Comparison of ENCODE assay signal across 9 cellular contexts in genomic region chr17:39208893-39209292, GRCh38. TPM values are rescaled to one million over a fixed set of nuclear protein-coding genes. Genes with fewer than 3 reads are reported as not detected.
DNase-seq lines count a peak whose midpoint lies in the region; ATAC-seq, FAIRE-seq and TF ChIP-seq lines count a peak whose summit lies in the region.
"Had no signal": no experiment of that assay in that cellular context is flagged by ENCODE, and none has a peak within 500 bp of the region (broad histone marks: within the 10 kb centered on the region; RNA-seq: fewer than 3 reads in every experiment).

No MANE protein-coding gene starts in this region.

- POLR2A ChIA-PET in activated CD4-positive, alpha-beta memory T cell treated with anti-CD3 and anti-CD28 coated beads for 36 hours (lab: Charles Lee), result interaction anchor here (0.8 to 2.3 kb wide), 3 partner anchors 9 to 41 kb away, joined by 3 to 8 read pairs (median 6); partner anchors contain the start of gene RPL19
- POLR2A ChIA-PET in activated CD4-positive, alpha-beta memory T cell treated with anti-CD3 and anti-CD28 coated beads, Interleukin-2, amount 10 ng/mL, durations not matched to agents 7 days and 5 days (lab: Charles Lee), result interaction anchor here (0.6 to 2.5 kb wide), 3 partner anchors 9 to 19 kb away, joined by 3 to 10 read pairs (median 4); partner anchors contain the start of gene RPL19

- no peaks in the 10 kb centered on the region for H3K27me3 Mint-ChIP-seq in activated CD4-positive, alpha-beta memory T cell treated with anti-CD3 and anti-CD28 coated beads for 36 hours
- H3K27me3 Mint-ChIP-seq in activated CD4-positive, alpha-beta memory T cell treated with anti-CD3 and anti-CD28 coated beads, Interleukin-2, amount 10 ng/mL, durations not matched to agents 7 days and 5 days, result peaks cover 17% of the 10 kb centered on the region
- H3K27me3 Mint-ChIP-seq in activated T-helper 1 cell treated with anti-CD3 and anti-CD28 coated beads, Interleukin-12 subunit alpha, Interleukin-12 subunit beta, Interleukin-2, Interleukin-4 antibody, amounts not matched to agents 30 ng/mL and 10 ng/mL and 1 ng/mL, durations not matched to agents 14 hours and 24 hours and 36 hours (ENCODE audit: insufficient read depth), result peaks cover 12% of the 10 kb centered on the region
- no peaks in the 10 kb centered on the region for H3K27me3 Mint-ChIP-seq in osteocyte (ENCODE audit: unreplicated experiment)

- no peak overlapping the region for H3K9ac ChIP-seq in kidney (ENCODE audit: low read length in 2 of 2)

- no peak for ATAC-seq in HG02840 (IDR thresholded peaks at IDR 0.05; ENCODE audit: low FRiP score, unreplicated experiment)

- no peak overlapping the region for H3K27ac Mint-ChIP-seq in activated CD4-positive, alpha-beta memory T cell treated with anti-CD3 and anti-CD28 coated beads for 36 hours
- no peak overlapping the region for H3K27ac Mint-ChIP-seq in activated CD4-positive, alpha-beta memory T cell treated with anti-CD3 and anti-CD28 coated beads, Interleukin-2, amount 10 ng/mL, durations not matched to agents 7 days and 5 days
- no peak overlapping the region for H3K27ac Mint-ChIP-seq in activated T-helper 1 cell treated with anti-CD3 and anti-CD28 coated beads, Interleukin-12 subunit alpha, Interleukin-12 subunit beta, Interleukin-2, Interleukin-4 antibody, amounts not matched to agents 30 ng/mL and 10 ng/mL and 1 ng/mL, durations not matched to agents 14 hours and 24 hours and 36 hours
- no peak overlapping the region for H3K27ac Mint-ChIP-seq in osteocyte (ENCODE audit: unreplicated experiment)

- CTCF ChIA-PET in activated CD4-positive, alpha-beta memory T cell treated with anti-CD3 and anti-CD28 coated beads for 36 hours (lab: Charles Lee), result interaction anchor here (0.8 to 14.9 kb wide), 4 partner anchors 31 to 44 kb away, joined by 3 to 580 read pairs (median 4); no protein-coding TSS in a partner anchor
- CTCF ChIA-PET in activated CD4-positive, alpha-beta memory T cell treated with anti-CD3 and anti-CD28 coated beads, Interleukin-2, amount 10 ng/mL, durations not matched to agents 7 days and 5 days (lab: Charles Lee), result interaction anchor here (1.0 to 7.4 kb wide), 3 partner anchors 9 to 44 kb away, joined by 3 to 208 read pairs (median 3); partner anchors contain the start of gene RPL19

- TF ChIP-seq CTCF in osteocyte (IDR thresholded peaks at IDR 0.05), result no peak
- TF ChIP-seq CTCF in kidney (IDR thresholded peaks at IDR 0.05; ENCODE audit: borderline replicate concordance, extremely low read depth, insufficient read depth), result no peak

- peaks cover 10 to 14% of the 10 kb centered on the region in 2 donors for H3K36me3 ChIP-seq in kidney (ENCODE audit: control insufficient read depth in 1 of 2, insufficient read depth in 2 of 2, low read length in 2 of 2)

- no peaks in the 10 kb centered on the region for H3K9me3 Mint-ChIP-seq in activated CD4-positive, alpha-beta memory T cell treated with anti-CD3 and anti-CD28 coated beads for 36 hours
- H3K9me3 Mint-ChIP-seq in activated CD4-positive, alpha-beta memory T cell treated with anti-CD3 and anti-CD28 coated beads, Interleukin-2, amount 10 ng/mL, durations not matched to agents 7 days and 5 days, result no peaks in the 10 kb centered on the region
- H3K9me3 Mint-ChIP-seq in activated T-helper 1 cell treated with anti-CD3 and anti-CD28 coated beads, Interleukin-12 subunit alpha, Interleukin-12 subunit beta, Interleukin-2, Interleukin-4 antibody, amounts not matched to agents 30 ng/mL and 10 ng/mL and 1 ng/mL, durations not matched to agents 14 hours and 24 hours and 36 hours, result no peaks in the 10 kb centered on the region
- H3K9me3 Mint-ChIP-seq in osteocyte (ENCODE audit: unreplicated experiment), result no peaks in the 10 kb centered on the region

- peaks cover 29% of the 10 kb centered on the region for H3K4me1 Mint-ChIP-seq in activated CD4-positive, alpha-beta memory T cell treated with anti-CD3 and anti-CD28 coated beads for 36 hours (ENCODE audit: low read depth)
- peaks cover 19% of the 10 kb centered on the region for H3K4me1 Mint-ChIP-seq in activated CD4-positive, alpha-beta memory T cell treated with anti-CD3 and anti-CD28 coated beads, Interleukin-2, amount 10 ng/mL, durations not matched to agents 7 days and 5 days
- peaks cover 16% of the 10 kb centered on the region for H3K4me1 Mint-ChIP-seq in activated T-helper 1 cell treated with anti-CD3 and anti-CD28 coated beads, Interleukin-12 subunit alpha, Interleukin-12 subunit beta, Interleukin-2, Interleukin-4 antibody, amounts not matched to agents 30 ng/mL and 10 ng/mL and 1 ng/mL, durations not matched to agents 14 hours and 24 hours and 36 hours (ENCODE audit: low read depth)
- H3K4me1 Mint-ChIP-seq in osteocyte (ENCODE audit: unreplicated experiment), result peaks cover 24% of the 10 kb centered on the region

- no peak overlapping the region for H3K4me3 ChIP-seq in kidney (ENCODE audit: low read length in 2 of 2)
- H3K4me3 ChIP-seq: lung had no signal

- peaks cover 13% of the 10 kb centered on the region for H3K36me3 Mint-ChIP-seq in activated CD4-positive, alpha-beta memory T cell treated with anti-CD3 and anti-CD28 coated beads for 36 hours
- peaks cover 14% of the 10 kb centered on the region for H3K36me3 Mint-ChIP-seq in activated CD4-positive, alpha-beta memory T cell treated with anti-CD3 and anti-CD28 coated beads, Interleukin-2, amount 10 ng/mL, durations not matched to agents 7 days and 5 days (ENCODE audit: low read depth)
- H3K36me3 Mint-ChIP-seq in activated T-helper 1 cell treated with anti-CD3 and anti-CD28 coated beads, Interleukin-12 subunit alpha, Interleukin-12 subunit beta, Interleukin-2, Interleukin-4 antibody, amounts not matched to agents 30 ng/mL and 10 ng/mL and 1 ng/mL, durations not matched to agents 14 hours and 24 hours and 36 hours (ENCODE audit: low read depth), result peaks cover 11% of the 10 kb centered on the region
- H3K36me3 Mint-ChIP-seq in osteocyte (ENCODE audit: unreplicated experiment), result peaks cover 11% of the 10 kb centered on the region

- H3K27ac ChIP-seq in kidney (ENCODE audit: low read depth in 2 of 2, low read length in 2 of 2), result no peak overlapping the region

- H3K4me1 ChIP-seq in kidney (ENCODE audit: control insufficient read depth in 1 of 2, insufficient read depth in 1 of 2, low read depth in 1 of 2, low read length in 2 of 2), result peaks cover 0 to 15% of the 10 kb centered on the region in 2 donors

- DNase-seq in activated CD4-positive, alpha-beta memory T cell treated with anti-CD3 and anti-CD28 coated beads for 36 hours, result peak; percentile 31
- DNase-seq in activated CD4-positive, alpha-beta memory T cell treated with anti-CD3 and anti-CD28 coated beads, Interleukin-2, amount 10 ng/mL, durations not matched to agents 7 days and 5 days, result no peak
- DNase-seq in HTR-8/SVneo (ENCODE audit: insufficient read length, low spot score) (no peak), osteocyte (ENCODE audit: extremely low spot score, unreplicated experiment) (no peak), UCSD-AML1 (lab: John Stamatoyannopoulos, UW; ENCODE audit: unreplicated experiment) (no peak), kidney (no peak)
- no peak for DNase-seq in activated T-helper 1 cell treated with anti-CD3 and anti-CD28 coated beads, Interleukin-12 subunit alpha, Interleukin-12 subunit beta, Interleukin-2, Interleukin-4 antibody, amounts not matched to agents 30 ng/mL and 10 ng/mL and 1 ng/mL, durations not matched to agents 14 hours and 24 hours and 36 hours (ENCODE audit: low spot score)

- intact Hi-C loops in activated CD4-positive, alpha-beta memory T cell treated with anti-CD3 and anti-CD28 coated beads for 36 hours (cut with micrococcal nuclease), result no loop called here
- intact Hi-C loops in activated T-helper 1 cell treated with anti-CD3 and anti-CD28 coated beads, Interleukin-12 subunit alpha, Interleukin-12 subunit beta, Interleukin-2, Interleukin-4 antibody, amounts not matched to agents 30 ng/mL and 10 ng/mL and 1 ng/mL, durations not matched to agents 14 hours and 24 hours and 36 hours (cut with micrococcal nuclease), result loop anchor here (5.0 to 10.0 kb wide), 2 partner anchors 193 to 416 kb away; partner anchors contain the start of genes FBXL20 and PPP1R1B
- intact Hi-C loops in kidney (cut with DNase I), result no loop called here

- FAIRE-seq in HTR-8/SVneo (lab: Jason Lieb, UNC) (peak; percentile 76), kidney (lab: Jason Lieb, UNC) (no peak)

- no peak overlapping the region for H3K4me3 Mint-ChIP-seq in activated CD4-positive, alpha-beta memory T cell treated with anti-CD3 and anti-CD28 coated beads for 36 hours
- no peak overlapping the region for H3K4me3 Mint-ChIP-seq in activated CD4-positive, alpha-beta memory T cell treated with anti-CD3 and anti-CD28 coated beads, Interleukin-2, amount 10 ng/mL, durations not matched to agents 7 days and 5 days
- H3K4me3 Mint-ChIP-seq in activated T-helper 1 cell treated with anti-CD3 and anti-CD28 coated beads, Interleukin-12 subunit alpha, Interleukin-12 subunit beta, Interleukin-2, Interleukin-4 antibody, amounts not matched to agents 30 ng/mL and 10 ng/mL and 1 ng/mL, durations not matched to agents 14 hours and 24 hours and 36 hours, result peak overlapping the region; percentile 22
- H3K4me3 Mint-ChIP-seq in osteocyte (ENCODE audit: unreplicated experiment), result peak overlapping the region; percentile 12

- no peaks in the 10 kb centered on the region for H3K9me3 ChIP-seq in kidney (ENCODE audit: control insufficient read depth in 1 of 2, low read length in 2 of 2)

RNA-seq across cellular contexts. Expression of gene RPL19, which starts 8.8 kb away (rescaled TPM):
- total RNA-seq in activated CD4-positive, alpha-beta memory T cell treated with anti-CD3 and anti-CD28 coated beads for 36 hours, result 1,000 to 10,000 TPM; 2,624 to 2,689 TPM
- 1,000 to 10,000 TPM; 1,724 to 1,761 TPM for total RNA-seq in activated CD4-positive, alpha-beta memory T cell treated with anti-CD3 and anti-CD28 coated beads, Interleukin-2, amount 10 ng/mL, durations not matched to agents 7 days and 5 days
- 2,114 and 2,133 TPM in 2 replicates for total RNA-seq in activated T-helper 1 cell treated with anti-CD3 and anti-CD28 coated beads, Interleukin-12 subunit alpha, Interleukin-12 subunit beta, Interleukin-2, Interleukin-4 antibody, amounts not matched to agents 30 ng/mL and 10 ng/mL and 1 ng/mL, durations not matched to agents 14 hours and 24 hours and 36 hours
- total RNA-seq in osteocyte (1,528 and 1,579 TPM in 2 replicates), kidney (1,460 TPM)
- polyA plus RNA-seq in kidney (ENCODE audit: insufficient read depth, low read depth, low replicate concordance), result 2,512 TPM

RNA-seq across cellular contexts. Expression of gene CACNB1, which starts 11.4 kb away (rescaled TPM):
- total RNA-seq in activated CD4-positive, alpha-beta memory T cell treated with anti-CD3 and anti-CD28 coated beads for 36 hours, result 10 to 100 TPM; 13.6 to 14.1 TPM
- 10 to 100 TPM; 19.5 to 24.0 TPM for total RNA-seq in activated CD4-positive, alpha-beta memory T cell treated with anti-CD3 and anti-CD28 coated beads, Interleukin-2, amount 10 ng/mL, durations not matched to agents 7 days and 5 days
- 21.8 and 22.3 TPM in 2 replicates for total RNA-seq in activated T-helper 1 cell treated with anti-CD3 and anti-CD28 coated beads, Interleukin-12 subunit alpha, Interleukin-12 subunit beta, Interleukin-2, Interleukin-4 antibody, amounts not matched to agents 30 ng/mL and 10 ng/mL and 1 ng/mL, durations not matched to agents 14 hours and 24 hours and 36 hours
- total RNA-seq in osteocyte (15.4 and 17.9 TPM in 2 replicates), kidney (9.9 TPM)
- 1.4 TPM for polyA plus RNA-seq in kidney (ENCODE audit: insufficient read depth, low read depth, low replicate concordance)

RNA-seq across cellular contexts. Expression of gene STAC2, which starts 16.9 kb away (rescaled TPM):
- not detected for total RNA-seq in activated CD4-positive, alpha-beta memory T cell treated with anti-CD3 and anti-CD28 coated beads for 36 hours
- not detected for total RNA-seq in activated CD4-positive, alpha-beta memory T cell treated with anti-CD3 and anti-CD28 coated beads, Interleukin-2, amount 10 ng/mL, durations not matched to agents 7 days and 5 days
- 0.08 TPM in 1 of 2 replicates, not detected in the other for total RNA-seq in activated T-helper 1 cell treated with anti-CD3 and anti-CD28 coated beads, Interleukin-12 subunit alpha, Interleukin-12 subunit beta, Interleukin-2, Interleukin-4 antibody, amounts not matched to agents 30 ng/mL and 10 ng/mL and 1 ng/mL, durations not matched to agents 14 hours and 24 hours and 36 hours
- total RNA-seq in osteocyte (0.62 and 0.81 TPM in 2 replicates), kidney (15.3 TPM)
- polyA plus RNA-seq in kidney (ENCODE audit: insufficient read depth, low read depth, low replicate concordance), result 18.9 TPM

RNA-seq across cellular contexts. Expression of gene ARL5C, which starts 42.9 kb away (rescaled TPM):
- not detected for total RNA-seq in activated CD4-positive, alpha-beta memory T cell treated with anti-CD3 and anti-CD28 coated beads for 36 hours
- total RNA-seq in activated CD4-positive, alpha-beta memory T cell treated with anti-CD3 and anti-CD28 coated beads, Interleukin-2, amount 10 ng/mL, durations not matched to agents 7 days and 5 days, result under 1 TPM in 1 of 2 experiments, not detected in 1; 0.15 TPM
- total RNA-seq in activated T-helper 1 cell treated with anti-CD3 and anti-CD28 coated beads, Interleukin-12 subunit alpha, Interleukin-12 subunit beta, Interleukin-2, Interleukin-4 antibody, amounts not matched to agents 30 ng/mL and 10 ng/mL and 1 ng/mL, durations not matched to agents 14 hours and 24 hours and 36 hours, result not detected in 2 replicates
- total RNA-seq in osteocyte (not detected in 2 replicates), kidney (not detected)
- not detected for polyA plus RNA-seq in kidney (ENCODE audit: insufficient read depth, low read depth, low replicate concordance)
- total RNA-seq: lung had no signal
- polyA plus RNA-seq: lung had no signal

RNA-seq across cellular contexts. Expression of gene PLXDC1, which starts 57.5 kb away (rescaled TPM):
- 1 to 10 TPM; 1.2 to 2.2 TPM for total RNA-seq in activated CD4-positive, alpha-beta memory T cell treated with anti-CD3 and anti-CD28 coated beads for 36 hours
- 1 to 10 TPM; 7.2 to 7.3 TPM for total RNA-seq in activated CD4-positive, alpha-beta memory T cell treated with anti-CD3 and anti-CD28 coated beads, Interleukin-2, amount 10 ng/mL, durations not matched to agents 7 days and 5 days
- total RNA-seq in activated T-helper 1 cell treated with anti-CD3 and anti-CD28 coated beads, Interleukin-12 subunit alpha, Interleukin-12 subunit beta, Interleukin-2, Interleukin-4 antibody, amounts not matched to agents 30 ng/mL and 10 ng/mL and 1 ng/mL, durations not matched to agents 14 hours and 24 hours and 36 hours, result 0.60 TPM in 1 of 2 replicates, not detected in the other
- total RNA-seq in osteocyte (17.1 and 19.7 TPM in 2 replicates), kidney (11.1 TPM)
- polyA plus RNA-seq in kidney (ENCODE audit: insufficient read depth, low read depth, low replicate concordance), result 4.5 TPM

Comparison
In these comparisons a context has a peak if more than half of its experiments do, and no peak if none do; other contexts are left out.
1. H3K4me3 Mint-ChIP-seq: peak in activated T-helper 1 cell treated with anti-CD3 and anti-CD28 coated beads, Interleukin-12 subunit alpha, Interleukin-12 subunit beta, Interleukin-2, Interleukin-4 antibody, amounts not matched to agents 30 ng/mL and 10 ng/mL and 1 ng/mL, durations not matched to agents 14 hours and 24 hours and 36 hours (single experiment) and osteocyte (single experiment); none in activated CD4-positive, alpha-beta memory T cell treated with anti-CD3 and anti-CD28 coated beads for 36 hours (single experiment) and activated CD4-positive, alpha-beta memory T cell treated with anti-CD3 and anti-CD28 coated beads, Interleukin-2, amount 10 ng/mL, durations not matched to agents 7 days and 5 days (single experiment).